In the genomic region with DNA sequence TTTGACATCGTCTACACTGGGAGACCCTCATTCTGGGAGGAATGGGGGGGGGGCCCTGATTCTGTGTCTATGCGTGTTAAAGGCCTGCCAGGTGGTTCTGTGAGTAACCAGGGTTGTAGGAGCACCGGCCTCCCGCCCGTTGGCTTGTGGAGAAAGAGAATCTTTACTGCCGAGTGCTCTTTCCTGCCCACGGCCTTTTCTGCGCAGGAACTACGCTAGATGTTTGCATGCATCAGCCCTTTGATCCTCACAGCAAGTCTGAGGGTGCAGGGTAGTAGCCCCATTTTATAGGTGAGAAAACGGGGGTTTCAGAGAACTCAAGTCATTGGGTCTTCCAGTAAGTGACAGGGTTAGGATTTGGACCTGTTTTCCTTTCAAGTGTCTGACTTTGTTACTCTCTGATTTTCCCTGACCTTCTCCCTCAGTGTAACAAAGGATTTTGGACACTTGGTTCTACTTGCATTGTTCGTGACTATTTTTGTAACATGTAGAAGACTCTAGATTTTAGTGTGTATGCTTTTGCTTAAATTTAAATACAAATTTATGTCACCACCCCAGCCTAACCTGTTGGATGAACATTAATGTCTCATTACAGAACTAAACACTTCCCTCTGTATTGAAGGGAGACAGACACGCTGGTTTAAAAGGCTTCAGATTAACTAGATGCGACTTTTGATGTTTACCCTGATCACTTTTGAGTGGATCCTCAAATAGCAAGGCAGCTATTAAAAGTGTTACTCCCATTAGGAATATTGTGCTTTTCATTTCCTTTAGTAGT, we compare ENCODE assay signal across 25 cellular contexts. TPM values are rescaled to one million over a fixed set of nuclear protein-coding genes. Genes with fewer than 3 reads are reported as not detected.
DNase-seq lines count a peak whose midpoint lies in the region; ATAC-seq and TF ChIP-seq lines count a peak whose summit lies in the region.
"Had no signal": no experiment of that assay in that cellular context is flagged by ENCODE, and none has a peak within 500 bp of the region (broad histone marks: within the 10 kb centered on the region; RNA-seq: fewer than 3 reads in every experiment).

No MANE protein-coding gene starts in this region.

- peaks cover 3 to 21% of the 10 kb centered on the region in 2 donors for H3K27me3 Mint-ChIP-seq in natural killer cell treated with Interleukin-12 subunit alpha and Interleukin-12 subunit beta and Interleukin-15 and Interleukin-18, amount 100 ng/mL, for 72 hours
- H3K27me3 Mint-ChIP-seq in natural killer cell (ENCODE audit: low read depth in 2 of 2) (peaks cover 0 to 3% of the 10 kb centered on the region in 2 donors), glutamatergic neuron (ENCODE audit: unreplicated experiment) (no peaks in the 10 kb centered on the region)
- peaks cover 15% of the 10 kb centered on the region for H3K27me3 Mint-ChIP-seq in T-helper 1 cell treated with Interleukin-12 subunit alpha and Interleukin-12 subunit beta and Interleukin-4 antibody, amounts not matched to agents 30 μg/mL and 1 μg/mL, for 36 hours (ENCODE audit: low read depth)

- TF ChIP-seq EP300 in suprapubic skin (IDR thresholded peaks at IDR 0.05): no peak

- WGBS in suprapubic skin: 87% methylated on average over 13 of the region's 13 CpGs

- H3K27me3 ChIP-seq in suprapubic skin: no peaks in the 10 kb centered on the region
- H3K27me3 ChIP-seq: hepatocyte, right lobe of liver had no signal

- intact Hi-C loops in natural killer cell (cut with micrococcal nuclease): no loop called here

- no peaks in the 10 kb centered on the region for H3K36me3 ChIP-seq in suprapubic skin
- H3K36me3 ChIP-seq: right lobe of liver had no signal

- H3K27ac Mint-ChIP-seq in natural killer cell treated with Interleukin-12 subunit alpha and Interleukin-12 subunit beta and Interleukin-15 and Interleukin-18, amount 100 ng/mL, for 72 hours: no peak overlapping the region
- H3K27ac Mint-ChIP-seq in natural killer cell: no peak overlapping the region
- H3K27ac Mint-ChIP-seq in T-helper 1 cell treated with Interleukin-12 subunit alpha and Interleukin-12 subunit beta and Interleukin-4 antibody, amounts not matched to agents 30 μg/mL and 1 μg/mL, for 36 hours: peak overlapping the region; percentile 88
- no peak overlapping the region for H3K27ac Mint-ChIP-seq in glutamatergic neuron (ENCODE audit: unreplicated experiment)
- H3K27ac Mint-ChIP-seq: activated naive CD8-positive, alpha-beta T cell; T-cell had no signal

- TF ChIP-seq CTCF in natural killer cell (IDR thresholded peaks at IDR 0.05) (no peak), suprapubic skin (IDR thresholded peaks at IDR 0.05) (no peak), glutamatergic neuron (IDR thresholded peaks at IDR 0.05; ENCODE audit: partially characterized antibody, unreplicated experiment) (no peak)

- peaks cover 6% of the 10 kb centered on the region for H3K36me3 Mint-ChIP-seq in natural killer cell treated with Interleukin-12 subunit alpha and Interleukin-12 subunit beta and Interleukin-15 and Interleukin-18, amount 100 ng/mL, for 72 hours
- H3K36me3 Mint-ChIP-seq in natural killer cell (no peaks in the 10 kb centered on the region), glutamatergic neuron (ENCODE audit: unreplicated experiment) (peaks cover 8% of the 10 kb centered on the region)
- H3K36me3 Mint-ChIP-seq in T-helper 1 cell treated with Interleukin-12 subunit alpha and Interleukin-12 subunit beta and Interleukin-4 antibody, amounts not matched to agents 30 μg/mL and 1 μg/mL, for 36 hours (ENCODE audit: low read depth): peaks cover 8% of the 10 kb centered on the region
- H3K36me3 Mint-ChIP-seq: activated naive CD8-positive, alpha-beta T cell; T-cell had no signal

- DNase-seq in natural killer cell treated with Interleukin-12 subunit alpha and Interleukin-12 subunit beta and Interleukin-15 and Interleukin-18, amount 100 ng/mL, for 72 hours (ENCODE audit: low spot score): no peak
- DNase-seq in natural killer cell: no peak
- DNase-seq in stimulated activated CD4-positive, alpha-beta T cell treated with anti-CD3 and anti-CD28 coated beads, Interleukin-4, amount 100 ng/mL, for 24 hours: no peak
- DNase-seq in suprapubic skin (ENCODE audit: low spot score in 2 of 2): no peak
- no peak for DNase-seq in glutamatergic neuron
- DNase-seq: activated CD4-positive, alpha-beta T cell treated with anti-CD3 and anti-CD28 coated beads for 1 hour; activated CD8-positive, alpha-beta memory T cell treated with anti-CD3 and anti-CD28 coated beads for 24 hours; activated T-cell treated with anti-CD3 and anti-CD28 coated beads, Interleukin-2, amount 50 U/mL, for 48 hours; effector CD4-positive, alpha-beta T cell; H7; KBM-7; NCI-H774; posterior cingulate gyrus; right lobe of liver; SIG-M5; stimulated activated CD4-positive, alpha-beta T cell treated with anti-CD3 and anti-CD28 coated beads, Interleukin-15, amount 100 ng/mL, for 24 hours; stimulated activated CD8-positive, alpha-beta memory T cell treated with anti-CD3 and anti-CD28 coated beads, Interleukin-4, amount 100 ng/mL, for 48 hours; T-cell had no signal

- peaks cover 3% of the 10 kb centered on the region for H3K9me3 Mint-ChIP-seq in natural killer cell treated with Interleukin-12 subunit alpha and Interleukin-12 subunit beta and Interleukin-15 and Interleukin-18, amount 100 ng/mL, for 72 hours
- peaks cover 0 to 2% of the 10 kb centered on the region in 2 donors for H3K9me3 Mint-ChIP-seq in natural killer cell
- H3K9me3 Mint-ChIP-seq in T-helper 1 cell treated with Interleukin-12 subunit alpha and Interleukin-12 subunit beta and Interleukin-4 antibody, amounts not matched to agents 30 μg/mL and 1 μg/mL, for 36 hours: peaks cover 7% of the 10 kb centered on the region
- H3K9me3 Mint-ChIP-seq in glutamatergic neuron (ENCODE audit: unreplicated experiment): no peaks in the 10 kb centered on the region
- H3K9me3 Mint-ChIP-seq: T-cell had no signal

- H3K4me3 Mint-ChIP-seq in natural killer cell treated with Interleukin-12 subunit alpha and Interleukin-12 subunit beta and Interleukin-15 and Interleukin-18, amount 100 ng/mL, for 72 hours: peak overlapping the region; percentile 5
- no peak overlapping the region for H3K4me3 Mint-ChIP-seq in natural killer cell
- H3K4me3 Mint-ChIP-seq in T-helper 1 cell treated with Interleukin-12 subunit alpha and Interleukin-12 subunit beta and Interleukin-4 antibody, amounts not matched to agents 30 μg/mL and 1 μg/mL, for 36 hours: no peak overlapping the region
- no peak overlapping the region for H3K4me3 Mint-ChIP-seq in glutamatergic neuron (ENCODE audit: unreplicated experiment)
- H3K4me3 Mint-ChIP-seq: activated naive CD8-positive, alpha-beta T cell; neural crest cell had no signal

- H3K9me3 ChIP-seq in suprapubic skin: no peaks in the 10 kb centered on the region
- H3K9me3 ChIP-seq: right lobe of liver had no signal

- TF ChIP-seq POLR2A in suprapubic skin (IDR thresholded peaks at IDR 0.05): no peak

- no peaks in the 10 kb centered on the region for H3K4me1 ChIP-seq in suprapubic skin
- H3K4me1 ChIP-seq: right lobe of liver had no signal

- no peak overlapping the region for H3K27ac ChIP-seq in suprapubic skin
- H3K27ac ChIP-seq: C4-2B, hepatocyte, right lobe of liver had no signal

- no peak for ATAC-seq in natural killer cell treated with Interleukin-12 subunit alpha and Interleukin-12 subunit beta and Interleukin-15 and Interleukin-18, amount 100 ng/mL, for 72 hours
- no peak for ATAC-seq in natural killer cell
- peak; percentile 35 for ATAC-seq in HG02798 (IDR thresholded peaks at IDR 0.05; ENCODE audit: poor library complexity, unreplicated experiment)
- ATAC-seq in HG03175 (IDR thresholded peaks at IDR 0.05; ENCODE audit: unreplicated experiment): no peak
- ATAC-seq: T-cell had no signal

- H3K4me3 ChIP-seq in suprapubic skin: no peak overlapping the region
- H3K4me3 ChIP-seq: hepatocyte, right lobe of liver had no signal

- peaks cover 14 to 24% of the 10 kb centered on the region in 2 donors for H3K4me1 Mint-ChIP-seq in natural killer cell treated with Interleukin-12 subunit alpha and Interleukin-12 subunit beta and Interleukin-15 and Interleukin-18, amount 100 ng/mL, for 72 hours (ENCODE audit: low read depth in 2 of 2)
- H3K4me1 Mint-ChIP-seq in natural killer cell (peaks cover 8 to 12% of the 10 kb centered on the region in 2 donors), glutamatergic neuron (ENCODE audit: low read depth, unreplicated experiment) (peaks cover 4% of the 10 kb centered on the region)
- H3K4me1 Mint-ChIP-seq in T-helper 1 cell treated with Interleukin-12 subunit alpha and Interleukin-12 subunit beta and Interleukin-4 antibody, amounts not matched to agents 30 μg/mL and 1 μg/mL, for 36 hours (ENCODE audit: low read depth): peaks cover 31% of the 10 kb centered on the region

RNA-seq across cellular contexts. Expression of a gene that starts 22.0 kb away (rescaled TPM):
- 10 to 100 TPM; 15.9 to 53.1 TPM for total RNA-seq in natural killer cell treated with Interleukin-12 subunit alpha and Interleukin-12 subunit beta and Interleukin-15 and Interleukin-18, amount 100 ng/mL, for 72 hours
- total RNA-seq in natural killer cell (10 to 100 TPM in 2 of 3 donors, 1 to 10 TPM in 1; 6.5 to 14.1 (median 12.7) TPM), suprapubic skin (100 to 1,000 TPM in 2 of 4 donors, 10 to 100 TPM in 2; 79.2 to 144 (median 98.1) TPM), glutamatergic neuron (ENCODE audit: unreplicated experiment) (11.5 TPM)
